8 cellular contexts compared by ENCODE assay signal in the genomic region with DNA sequence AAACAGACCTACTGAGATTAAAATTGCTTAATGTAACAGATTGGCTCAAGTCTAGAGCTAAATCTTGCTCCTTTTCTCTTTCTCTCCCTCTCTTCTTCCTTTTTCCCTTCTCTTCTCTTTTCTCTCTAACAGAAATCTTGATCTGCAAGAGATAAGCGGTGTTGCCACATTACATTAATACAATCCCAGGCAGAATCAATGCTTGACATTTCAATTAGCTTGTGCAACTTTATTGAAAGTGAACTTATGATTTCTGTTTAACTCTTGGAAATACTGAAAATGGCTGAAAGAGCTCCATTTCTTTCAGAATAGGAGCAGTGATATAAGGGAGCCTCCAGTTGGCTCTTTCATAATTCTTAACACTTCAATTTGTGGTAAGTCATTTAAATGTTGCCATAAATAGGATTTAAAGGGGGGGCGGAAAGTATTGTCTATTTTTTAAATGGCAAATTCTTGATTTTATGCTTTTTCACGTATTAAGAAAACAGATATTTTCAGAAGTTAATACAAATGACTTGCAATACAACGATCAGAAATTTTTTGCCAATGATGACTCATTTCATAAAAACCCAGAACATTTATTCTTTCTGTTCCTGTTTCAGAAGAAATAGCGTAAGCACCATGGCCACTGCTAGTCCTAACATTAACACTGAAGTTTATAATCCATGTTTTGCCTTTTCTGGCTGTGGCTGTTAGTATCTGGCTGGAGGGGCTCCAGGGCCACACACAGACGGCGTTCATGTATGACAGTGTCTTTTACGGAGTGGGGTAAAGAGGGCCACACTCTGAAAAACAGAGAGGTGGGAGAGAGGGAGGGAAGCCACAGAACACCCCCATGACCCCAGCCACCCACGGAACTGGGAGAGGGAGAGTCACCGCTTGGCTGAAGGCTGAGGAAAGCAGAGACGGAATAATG.
DNase-seq lines count a peak whose midpoint lies in the region; ATAC-seq and TF ChIP-seq lines count a peak whose summit lies in the region.

No MANE protein-coding gene starts in this region.

- DNase-seq in astrocyte of the cerebellum (ENCODE audit: low read depth) = peak; percentile 73
- DNase-seq in omental fat pad (ENCODE audit: low spot score) = no peak
- DNase-seq in effector CD4-positive, alpha-beta T cell = no peak
- no peak for DNase-seq in activated CD4-positive, alpha-beta T cell treated with anti-CD3 and anti-CD28 coated beads, Interleukin-2, amount 50 U/mL, for 48 hours
- DNase-seq in iPS-NIHi11 (ENCODE audit: low spot score) = no peak
- DNase-seq in activated CD4-positive, alpha-beta T cell treated with anti-CD3 and anti-CD28 coated beads, Interleukin-2, amount 10 ng/mL, durations not matched to agents 24 days and 14 days = no peak

- no peaks in the 10 kb centered on the region for H3K4me1 Mint-ChIP-seq in activated CD4-positive, alpha-beta T cell treated with anti-CD3 and anti-CD28 coated beads, Interleukin-2, amount 10 ng/mL, durations not matched to agents 24 days and 14 days

- H3K36me3 Mint-ChIP-seq in activated CD4-positive, alpha-beta T cell treated with anti-CD3 and anti-CD28 coated beads, Interleukin-2, amount 10 ng/mL, durations not matched to agents 24 days and 14 days (ENCODE audit: low read depth) = no peaks in the 10 kb centered on the region

- H3K27me3 Mint-ChIP-seq in activated CD4-positive, alpha-beta T cell treated with anti-CD3 and anti-CD28 coated beads, Interleukin-2, amount 10 ng/mL, durations not matched to agents 24 days and 14 days = no peaks in the 10 kb centered on the region

- H3K4me3 ChIP-seq in astrocyte of the cerebellum (ENCODE audit: low read depth, low read length) = no peak overlapping the region

- TF ChIP-seq CTCF in astrocyte of the cerebellum (IDR thresholded peaks at IDR 0.05; ENCODE audit: low read depth, low read length, missing control alignments) (no peak), omental fat pad (IDR thresholded peaks at IDR 0.05) (no peak)

- no peak overlapping the region for H3K4me3 Mint-ChIP-seq in activated CD4-positive, alpha-beta T cell treated with anti-CD3 and anti-CD28 coated beads, Interleukin-2, amount 10 ng/mL, durations not matched to agents 24 days and 14 days

- peak; percentile 89 for ATAC-seq in GM18517 (IDR thresholded peaks at IDR 0.05; ENCODE audit: unreplicated experiment)
- ATAC-seq in HG03139 (IDR thresholded peaks at IDR 0.05; ENCODE audit: unreplicated experiment) = peak; percentile 68
- peak; percentile 67 for ATAC-seq in omental fat pad (ENCODE audit: low FRiP score)

- intact Hi-C loops in activated CD4-positive, alpha-beta T cell treated with anti-CD3 and anti-CD28 coated beads, Interleukin-2, amount 10 ng/mL, durations not matched to agents 24 days and 14 days (cut with micrococcal nuclease) = no loop called here

- in situ Hi-C loops in astrocyte of the cerebellum (cut with HindIII; ENCODE audit: low sequenced_read_pairs) = no loop called here

- H3K27ac Mint-ChIP-seq in activated CD4-positive, alpha-beta T cell treated with anti-CD3 and anti-CD28 coated beads, Interleukin-2, amount 10 ng/mL, durations not matched to agents 24 days and 14 days = no peak overlapping the region

- peaks cover 6% of the 10 kb centered on the region for H3K9me3 Mint-ChIP-seq in activated CD4-positive, alpha-beta T cell treated with anti-CD3 and anti-CD28 coated beads, Interleukin-2, amount 10 ng/mL, durations not matched to agents 24 days and 14 days
